ENCODE assay signal across 24 cellular contexts in the genomic region with DNA sequence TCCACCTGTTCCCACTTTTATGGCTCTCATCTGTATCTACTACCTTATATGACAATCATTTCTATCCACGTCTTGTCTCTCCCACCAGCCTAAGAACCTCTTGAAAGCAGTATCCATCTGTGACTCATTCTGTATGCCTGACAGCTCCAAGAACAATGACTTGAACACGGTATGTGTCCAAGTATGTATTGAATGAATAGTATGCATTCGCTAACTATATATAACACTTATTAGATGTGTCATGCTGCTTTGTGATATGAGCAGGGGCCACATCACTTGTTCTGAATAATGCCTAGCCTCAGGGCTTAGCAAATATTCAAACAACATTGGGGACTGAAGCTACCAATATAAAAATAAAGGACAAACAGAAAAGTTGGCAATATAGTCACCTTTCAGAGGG. TPM values are rescaled to one million over a fixed set of nuclear protein-coding genes. Genes with fewer than 3 reads are reported as not detected.
DNase-seq lines count a peak whose midpoint lies in the region; FAIRE-seq and TF ChIP-seq lines count a peak whose summit lies in the region.
"Had no signal": no experiment of that assay in that cellular context is flagged by ENCODE, and none has a peak within 500 bp of the region (broad histone marks: within the 10 kb centered on the region; RNA-seq: fewer than 3 reads in every experiment).

No MANE protein-coding gene starts in this region.

- peak overlapping the region; percentile 33 for H3K4me2 ChIP-seq in PC-9
- no peak overlapping the region for H3K4me2 ChIP-seq in mesenchymal stem cell (ENCODE audit: low read length, poor library complexity, severe bottlenecking)
- H3K4me2 ChIP-seq: BLaER1, KMS-11 had no signal

- H3K9ac ChIP-seq in mesenchymal stem cell (ENCODE audit: low read length), result no peak overlapping the region
- H3K9ac ChIP-seq: BLaER1, KMS-11 had no signal

- peaks cover 35% of the 10 kb centered on the region for H3K4me1 ChIP-seq in PC-9 (replicated peaks; ENCODE audit: insufficient read depth)
- no peaks in the 10 kb centered on the region for H3K4me1 ChIP-seq in mesenchymal stem cell (ENCODE audit: control insufficient read depth, insufficient read depth, low read depth, low read length)
- peaks cover 0 to 18% (median 2%) of the 10 kb centered on the region in 4 donors for H3K4me1 ChIP-seq in tibial nerve

- H2AFZ ChIP-seq in PC-9 (no peak overlapping the region), mesenchymal stem cell (ENCODE audit: low read depth, low read length) (no peak overlapping the region)

- intact Hi-C loops in PC-9 (cut with micrococcal nuclease; ENCODE audit: unreplicated experiment), result loop anchor here (1.0 kb wide), 1 partner anchor 12 kb away; no protein-coding TSS in a partner anchor

- no peak for TF ChIP-seq EP300 in tibial nerve (IDR thresholded peaks at IDR 0.05)

- H3K9me3 ChIP-seq in PC-9 (ENCODE audit: insufficient read depth, low read depth), result no peaks in the 10 kb centered on the region
- no peaks in the 10 kb centered on the region for H3K9me3 ChIP-seq in mesenchymal stem cell (ENCODE audit: control insufficient read depth, low read length)
- H3K9me3 ChIP-seq in tibial nerve, result no peaks in the 10 kb centered on the region
- H3K9me3 ChIP-seq: BLaER1, body of pancreas, lower lobe of right lung had no signal

- no peaks in the 10 kb centered on the region for H3K79me1 ChIP-seq in mesenchymal stem cell (replicated peaks; ENCODE audit: low read length, poor library complexity, severe bottlenecking)

- CTCF ChIA-PET in PC-9 (lab: Charles Lee), result no interaction called here

- no peak overlapping the region for H2BK5ac ChIP-seq in mesenchymal stem cell (ENCODE audit: low read depth, low read length, poor library complexity, severe bottlenecking)

- H4K8ac ChIP-seq in mesenchymal stem cell (ENCODE audit: low read length), result no peak overlapping the region

- no peak overlapping the region for H3K23ac ChIP-seq in mesenchymal stem cell (ENCODE audit: low read length in 2 of 2)

- H2BK15ac ChIP-seq in mesenchymal stem cell (ENCODE audit: low read depth, poor library complexity, severe bottlenecking), result no peak overlapping the region

- H3K14ac ChIP-seq in mesenchymal stem cell (ENCODE audit: low read length in 2 of 2), result no peak overlapping the region

- H3K18ac ChIP-seq in mesenchymal stem cell (ENCODE audit: low read depth in 1 of 2, low read length in 2 of 2), result no peak overlapping the region

- no TSS peak for BruUV-seq in PC-9 (replicated peaks; lab: Mats Ljungman, UMichigan)

- H3K27ac ChIP-seq in PC-9 (peak overlapping the region; percentile 69), mesenchymal stem cell (ENCODE audit: low read length, poor library complexity, severe bottlenecking) (no peak overlapping the region), tibial nerve (no peak overlapping the region)
- H3K27ac ChIP-seq: BLaER1, body of pancreas, KMS-11, lower lobe of right lung, tibial artery had no signal

- no peaks in the 10 kb centered on the region for H3K9me2 ChIP-seq in PC-9 (ENCODE audit: insufficient read depth)

- POLR2A ChIA-PET in PC-9 (lab: Charles Lee; ENCODE audit: unreplicated experiment), result interaction anchor here (0.6 kb wide), 2 partner anchors 11 to 120 kb away, joined by 3 to 5 read pairs; no protein-coding TSS in a partner anchor

- H4K91ac ChIP-seq in mesenchymal stem cell (ENCODE audit: low read length), result no peak overlapping the region

- DNase-seq in H54 (ENCODE audit: insufficient read length, low spot score) (no peak), PC-9 (peak in 1 of 2 experiments; percentile 86), choroid plexus epithelial cell (ENCODE audit: low read depth) (peak; percentile 58), mesenchymal stem cell (peak; percentile 37), NCI-H2196 treated with DMSO at 0.1 percent for 48 hours (lab: John Stamatoyannopoulos, UW; ENCODE audit: unreplicated experiment) (no peak), D721Med (ENCODE audit: insufficient read length, low spot score) (no peak), tibial nerve (ENCODE audit: low spot score in 2 of 2) (no peak), GF-D8 (lab: John Stamatoyannopoulos, UW) (no peak)
- DNase-seq: activated CD4-positive, alpha-beta T cell treated with anti-CD3 and anti-CD28 coated beads for 48 hours; activated naive CD4-positive, alpha-beta T cell treated with Interleukin-2 at 50 U/mL for 16 hours; body of pancreas; DMS153; effector CD4-positive, alpha-beta T cell; lower lobe of right lung; naive thymus-derived CD4-positive, alpha-beta T cell; NCI-H1105 treated with DMSO at 0.1 percent for 48 hours; NCI-H2171 treated with DMSO at 0.1 percent for 48 hours; posterior cingulate gyrus; SHP77 treated with DMSO at 0.1 percent for 48 hours; T-helper 9 cell; tibial artery had no signal

- H4K20me1 ChIP-seq in PC-9 (ENCODE audit: insufficient read depth), result no peaks in the 10 kb centered on the region
- H4K20me1 ChIP-seq: BLaER1 had no signal

- no peak overlapping the region for H2BK12ac ChIP-seq in mesenchymal stem cell (ENCODE audit: low read length in 2 of 2)

- WGBS in mesenchymal stem cell, result no CpG with 5 or more reads among the region's 3 CpGs
- WGBS in tibial nerve, 2 donors, result 68 to 72% methylated on average over 3 of the region's 3 CpGs

- H3K27me3 ChIP-seq in PC-9 (ENCODE audit: insufficient read depth, low read depth) (no peaks in the 10 kb centered on the region), mesenchymal stem cell (ENCODE audit: control insufficient read depth in 1 of 2, insufficient read depth in 1 of 2, low read length in 2 of 2) (peaks cover 0 to 10% of the 10 kb centered on the region in 2 experiments), tibial nerve (no peaks in the 10 kb centered on the region)
- H3K27me3 ChIP-seq: body of pancreas, tibial artery had no signal

- H2BK120ac ChIP-seq in mesenchymal stem cell (ENCODE audit: low read depth, low read length), result no peak overlapping the region

- H3K4ac ChIP-seq in mesenchymal stem cell (ENCODE audit: low read depth in 1 of 2, low read length in 2 of 2), result no peak overlapping the region

- H3K4me3 ChIP-seq in PC-9, result no peak overlapping the region
- no peak overlapping the region for H3K4me3 ChIP-seq in choroid plexus epithelial cell (ENCODE audit: low read depth, low read length)
- H3K4me3 ChIP-seq in mesenchymal stem cell (ENCODE audit: insufficient read depth in 1 of 2, low read depth in 1 of 2, low read length in 2 of 2), result no peak overlapping the region
- H3K4me3 ChIP-seq in tibial nerve, result no peak overlapping the region
- H3K4me3 ChIP-seq: BLaER1, body of pancreas, lower lobe of right lung, tibial artery had no signal

- no peak overlapping the region for H2AK5ac ChIP-seq in mesenchymal stem cell (ENCODE audit: low read length, severe bottlenecking)

- no peak for TF ChIP-seq CTCF in PC-9 (conservative IDR thresholded peaks at IDR 0.05)
- no peak for TF ChIP-seq CTCF in choroid plexus epithelial cell (conservative IDR thresholded peaks at IDR 0.05; ENCODE audit: low read depth, low read length)
- no peak for TF ChIP-seq CTCF in D721Med (IDR thresholded peaks at IDR 0.05; ENCODE audit: insufficient read depth, missing control alignments)
- TF ChIP-seq CTCF in tibial nerve (IDR thresholded peaks at IDR 0.05), result no peak

- no peaks in the 10 kb centered on the region for H3K36me3 ChIP-seq in PC-9 (ENCODE audit: low read depth)
- H3K36me3 ChIP-seq in mesenchymal stem cell (ENCODE audit: control insufficient read depth in 1 of 2, insufficient read depth in 2 of 2, low read depth in 1 of 2, low read length in 2 of 2), result peaks cover 0 to 2% of the 10 kb centered on the region in 2 experiments
- H3K36me3 ChIP-seq in tibial nerve, result no peaks in the 10 kb centered on the region
- H3K36me3 ChIP-seq: BLaER1, lower lobe of right lung, tibial artery had no signal

- peaks cover 20% of the 10 kb centered on the region for H3F3A ChIP-seq in PC-9 (ENCODE audit: insufficient read depth, low read depth)

- FAIRE-seq in H54 (lab: Jason Lieb, UNC) (peak; percentile 95), D721Med (lab: Jason Lieb, UNC) (no peak)
- FAIRE-seq: frontal cortex had no signal

- TF ChIP-seq POLR2A in H54 (IDR thresholded peaks at IDR 0.05; ENCODE audit: low read depth, low read length), result no peak
- no peak for TF ChIP-seq POLR2A in tibial nerve (IDR thresholded peaks at IDR 0.05)

- H3K79me2 ChIP-seq in PC-9 (ENCODE audit: low read depth), result peaks cover 5% of the 10 kb centered on the region; the same call in 1 of the 2 replicates

RNA-seq across cellular contexts. Expression of gene OPHN1, which starts 4.9 kb away (rescaled TPM):
- 9.3 and 11.6 TPM in 2 replicates for total RNA-seq in PC-9 (2021)
- 2.6 TPM for polyA plus RNA-seq in mesenchymal stem cell (2013, experiment 1 of 2)
- 2.7 TPM for polyA plus RNA-seq in mesenchymal stem cell (2013, experiment 2 of 2)
- 10 to 100 TPM; 13.2 to 27.1 (median 20.5) TPM for total RNA-seq in tibial nerve
- polyA plus RNA-seq: naive thymus-derived CD4-positive, alpha-beta T cell had no signal

Comparison
In these comparisons a context has a peak if more than half of its experiments do, and no peak if none do; other contexts are left out.
1. DNase-seq: peak in choroid plexus epithelial cell (single experiment) and mesenchymal stem cell (single experiment); none in H54 (single experiment), NCI-H2196 treated with DMSO at 0.1 percent for 48 hours (single experiment), D721Med (single experiment), tibial nerve (0 of 2) and GF-D8 (single experiment).